8 cellular contexts compared by ENCODE assay signal in the genomic region with DNA sequence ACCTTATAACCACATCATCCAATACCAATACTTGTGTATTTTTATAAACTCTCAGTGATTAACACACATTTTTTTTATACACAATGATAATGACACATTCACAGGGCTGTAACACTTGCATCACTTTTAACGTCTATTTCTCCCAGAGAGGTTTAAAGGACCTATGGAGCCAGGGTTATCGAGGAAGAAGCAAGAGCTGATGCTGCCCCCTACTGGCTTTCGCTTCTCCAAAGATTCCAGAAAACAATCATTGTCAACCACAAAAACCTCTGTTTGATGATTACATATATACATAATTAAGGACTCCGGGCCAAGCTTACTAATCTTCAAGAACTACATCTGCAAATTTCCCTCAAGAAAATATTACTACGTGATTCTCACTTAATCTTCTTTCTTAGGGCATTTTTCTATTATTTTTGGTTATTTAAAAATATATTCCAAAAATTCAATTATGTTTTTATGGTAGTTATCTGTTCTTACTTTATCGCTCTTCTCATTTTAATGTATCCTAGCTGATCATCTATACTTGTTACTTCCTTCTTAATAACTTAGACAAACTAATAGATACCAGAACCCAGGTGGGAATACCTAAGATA.
DNase-seq lines count a peak whose midpoint lies in the region; ATAC-seq and TF ChIP-seq lines count a peak whose summit lies in the region.

No MANE protein-coding gene starts in this region.

- intact Hi-C loops in left cardiac atrium (cut with DNase I) = no loop called here
- intact Hi-C loops in cardiac septum (cut with DNase I) = no loop called here
- intact Hi-C loops in breast epithelium (cut with DNase I; ENCODE audit: low total_unique reads) = no loop called here
- intact Hi-C loops in left lung (cut with DNase I) = no loop called here

- TF ChIP-seq POLR2A in breast epithelium (IDR thresholded peaks at IDR 0.05) = no peak

- ATAC-seq in left cardiac atrium (peak in 1 of 2 donors; percentile 54), left lung (peak; percentile 76), GM21423 (IDR thresholded peaks at IDR 0.05; ENCODE audit: unreplicated experiment) (no peak)
- no peak for ATAC-seq in stimulated activated naive CD8-positive, alpha-beta T cell treated with anti-CD3 and anti-CD28 coated beads, Interleukin-15, amount 100 ng/mL, for 72 hours

- no peaks in the 10 kb centered on the region for H3K9me3 ChIP-seq in breast epithelium
- no peaks in the 10 kb centered on the region for H3K9me3 ChIP-seq in left lung

- no peaks in the 10 kb centered on the region for H3K9me3 Mint-ChIP-seq in stimulated activated naive CD8-positive, alpha-beta T cell treated with anti-CD3 and anti-CD28 coated beads, Interleukin-15, amount 100 ng/mL, for 72 hours

- no peak overlapping the region for H3K4me3 Mint-ChIP-seq in stimulated activated naive CD8-positive, alpha-beta T cell treated with anti-CD3 and anti-CD28 coated beads, Interleukin-15, amount 100 ng/mL, for 72 hours

- H3K4me3 ChIP-seq in breast epithelium = no peak overlapping the region
- H3K4me3 ChIP-seq in left lung = no peak overlapping the region

- H3K27ac Mint-ChIP-seq in stimulated activated naive CD8-positive, alpha-beta T cell treated with anti-CD3 and anti-CD28 coated beads, Interleukin-15, amount 100 ng/mL, for 72 hours = no peak overlapping the region

- TF ChIP-seq CTCF in breast epithelium (IDR thresholded peaks at IDR 0.05) (peak; percentile 19 to 59 (median 49)), left lung (IDR thresholded peaks at IDR 0.05) (peak; percentile 34 to 51)

- peak; percentile 48 for DNase-seq in left cardiac atrium
- no peak for DNase-seq in cardiac septum (ENCODE audit: low spot score)
- peak; percentile 69 for DNase-seq in LoVo (ENCODE audit: low spot score)
- DNase-seq in OCI-M1 (lab: John Stamatoyannopoulos, UW) = peak; percentile 90
- DNase-seq in breast epithelium (ENCODE audit: low spot score in 2 of 2) = peak in 1 of 2 donors; percentile 31
- no peak for DNase-seq in left lung
- DNase-seq in stimulated activated naive CD8-positive, alpha-beta T cell treated with anti-CD3 and anti-CD28 coated beads, Interleukin-15, amount 100 ng/mL, for 72 hours = peak; percentile 2 to 33

- H3K27me3 Mint-ChIP-seq in stimulated activated naive CD8-positive, alpha-beta T cell treated with anti-CD3 and anti-CD28 coated beads, Interleukin-15, amount 100 ng/mL, for 72 hours = no peaks in the 10 kb centered on the region

- H3K4me1 Mint-ChIP-seq in stimulated activated naive CD8-positive, alpha-beta T cell treated with anti-CD3 and anti-CD28 coated beads, Interleukin-15, amount 100 ng/mL, for 72 hours = no peaks in the 10 kb centered on the region

- H3K4me1 ChIP-seq in breast epithelium (no peaks in the 10 kb centered on the region), left lung (no peaks in the 10 kb centered on the region)

- H3K27me3 ChIP-seq in breast epithelium (no peaks in the 10 kb centered on the region), left lung (no peaks in the 10 kb centered on the region)

- H3K36me3 ChIP-seq in breast epithelium (no peaks in the 10 kb centered on the region), left lung (peaks cover 0 to 15% of the 10 kb centered on the region in 2 donors)

- H3K27ac ChIP-seq in breast epithelium (no peak overlapping the region), left lung (no peak overlapping the region)

Comparison
In these comparisons a context has a peak if more than half of its experiments do, and no peak if none do; other contexts are left out.
1. DNase-seq: peak in left cardiac atrium (single experiment), LoVo (single experiment), OCI-M1 (single experiment) and stimulated activated naive CD8-positive, alpha-beta T cell treated with anti-CD3 and anti-CD28 coated beads, Interleukin-15, amount 100 ng/mL, for 72 hours (2 of 2); none in cardiac septum (single experiment) and left lung (0 of 2).